ENCODE assay signal across 1 cellular context in the genomic region with DNA sequence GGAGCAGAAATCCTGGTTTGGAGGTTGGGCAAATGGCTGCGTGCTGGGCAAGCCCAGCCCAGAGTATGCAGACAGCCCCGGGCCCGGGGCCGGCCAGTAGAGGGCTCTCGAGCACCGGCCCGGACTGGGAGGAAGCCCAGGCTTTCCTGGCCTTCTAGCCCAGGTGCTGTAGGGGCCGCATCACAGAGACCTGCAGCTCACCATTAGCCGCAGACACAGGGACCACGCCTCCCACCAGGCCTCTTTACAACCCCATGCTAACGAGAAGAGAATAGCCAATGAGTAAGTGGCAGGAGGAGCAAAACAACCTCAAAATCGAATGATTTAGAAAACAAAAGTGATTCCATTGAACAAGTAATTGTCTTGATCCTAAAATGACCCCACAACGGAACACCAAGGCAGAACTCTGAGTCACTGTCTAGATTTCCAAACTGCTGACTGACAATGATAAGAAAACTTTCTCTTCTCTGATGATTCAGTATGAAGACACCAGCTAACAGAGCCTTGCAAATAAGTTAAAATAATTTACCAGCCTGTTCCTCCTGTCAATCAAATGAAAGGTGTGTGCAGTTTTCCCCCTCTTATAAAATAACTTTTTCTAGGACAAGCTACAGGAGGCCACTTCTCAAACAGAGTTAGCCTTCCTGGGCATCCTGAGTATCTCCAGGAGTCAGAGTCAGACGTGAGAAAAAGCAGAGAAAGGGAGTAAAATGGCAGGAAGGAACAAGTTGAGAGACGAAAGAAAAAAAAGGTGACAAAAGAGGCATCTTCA.
TF ChIP-seq lines count a peak whose summit lies in the region.

No MANE protein-coding gene starts in this region.

TF ChIP-seq in GM12878, 131 proteins besides CTCF, POLR2A, EP300 and RAD21 (continued from another document):
- TF ChIP-seq RUNX3 (IDR thresholded peaks at IDR 0.05; ENCODE audit: low read length): 0 out of 2 replicates have a peak, but pooled peaks have one; percentile 33
- no peak for TF ChIP-seq HDAC2 (IDR thresholded peaks at IDR 0.05)
- no peak for TF ChIP-seq CBX3 (IDR thresholded peaks at IDR 0.05; ENCODE audit: borderline replicate concordance, low read depth)
- TF ChIP-seq POLR2AphosphoS2 (IDR thresholded peaks at IDR 0.05; ENCODE audit: low read depth, low read length): no peak
- TF ChIP-seq ZNF24 (IDR thresholded peaks at IDR 0.05): no peak
- TF ChIP-seq CREM (IDR thresholded peaks at IDR 0.05; ENCODE audit: low read depth): no peak
- no peak for TF ChIP-seq MTA2 (IDR thresholded peaks at IDR 0.05; ENCODE audit: low read depth)
- no peak for TF ChIP-seq CHD4 (IDR thresholded peaks at IDR 0.05)
- no peak for TF ChIP-seq SMAD1 (IDR thresholded peaks at IDR 0.05; ENCODE audit: low read depth, partially characterized antibody)
- TF ChIP-seq ATF7 (IDR thresholded peaks at IDR 0.05; ENCODE audit: low read depth): no peak
- peak; percentile 17; the same call in 1 of the 3 replicates for TF ChIP-seq POU2F2 (IDR thresholded peaks at IDR 0.05; ENCODE audit: borderline replicate concordance, low read depth, low read length)
- TF ChIP-seq YBX1 (IDR thresholded peaks at IDR 0.05): no peak
- TF ChIP-seq FOXM1 (IDR thresholded peaks at IDR 0.05; ENCODE audit: low read depth, low read length): 0 out of 2 replicates have a peak, but pooled peaks have one; percentile 5
- no peak for TF ChIP-seq MEF2B (IDR thresholded peaks at IDR 0.05; ENCODE audit: partially characterized antibody, poor library complexity, severe bottlenecking)
- TF ChIP-seq MYB (IDR thresholded peaks at IDR 0.05; ENCODE audit: borderline replicate concordance, low read depth, low read length): no peak
- no peak for TF ChIP-seq USF2 (IDR thresholded peaks at IDR 0.05; ENCODE audit: borderline replicate concordance, low read depth, low read length)
- TF ChIP-seq, protein P1, sequence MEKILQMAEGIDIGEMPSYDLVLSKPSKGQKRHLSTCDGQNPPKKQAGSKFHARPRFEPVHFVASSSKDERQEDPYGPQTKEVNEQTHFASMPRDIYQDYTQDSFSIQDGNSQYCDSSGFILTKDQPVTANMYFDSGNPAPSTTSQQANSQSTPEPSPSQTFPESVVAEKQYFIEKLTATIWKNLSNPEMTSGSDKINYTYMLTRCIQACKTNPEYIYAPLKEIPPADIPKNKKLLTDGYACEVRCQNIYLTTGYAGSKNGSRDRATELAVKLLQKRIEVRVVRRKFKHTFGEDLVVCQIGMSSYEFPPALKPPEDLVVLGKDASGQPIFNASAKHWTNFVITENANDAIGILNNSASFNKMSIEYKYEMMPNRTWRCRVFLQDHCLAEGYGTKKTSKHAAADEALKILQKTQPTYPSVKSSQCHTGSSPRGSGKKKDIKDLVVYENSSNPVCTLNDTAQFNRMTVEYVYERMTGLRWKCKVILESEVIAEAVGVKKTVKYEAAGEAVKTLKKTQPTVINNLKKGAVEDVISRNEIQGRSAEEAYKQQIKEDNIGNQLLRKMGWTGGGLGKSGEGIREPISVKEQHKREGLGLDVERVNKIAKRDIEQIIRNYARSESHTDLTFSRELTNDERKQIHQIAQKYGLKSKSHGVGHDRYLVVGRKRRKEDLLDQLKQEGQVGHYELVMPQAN (conservative IDR thresholded peaks at IDR 0.05): no peak
- no peak for TF ChIP-seq CBX5 (IDR thresholded peaks at IDR 0.05; ENCODE audit: low read depth)
- no peak for TF ChIP-seq NFIC (IDR thresholded peaks at IDR 0.05; ENCODE audit: low read depth, low read length)
- no peak for TF ChIP-seq STAT1 (conservative IDR thresholded peaks at IDR 0.05)
- no peak for TF ChIP-seq MXI1 (IDR thresholded peaks at IDR 0.05; ENCODE audit: low read depth, low read length)
- peak in 1 of 2 experiments; percentile 34; a peak in 1 of 4 replicates for TF ChIP-seq BHLHE40 (IDR thresholded peaks at IDR 0.05; ENCODE audit: borderline replicate concordance in 1 of 2, low read depth in 2 of 2, low read length in 1 of 2)
- TF ChIP-seq CHD2 (IDR thresholded peaks at IDR 0.05; ENCODE audit: borderline replicate concordance, low read depth, low read length): no peak
- TF ChIP-seq MAX (IDR thresholded peaks at IDR 0.05; ENCODE audit: low read depth, low read length): no peak
- TF ChIP-seq, protein P2, sequence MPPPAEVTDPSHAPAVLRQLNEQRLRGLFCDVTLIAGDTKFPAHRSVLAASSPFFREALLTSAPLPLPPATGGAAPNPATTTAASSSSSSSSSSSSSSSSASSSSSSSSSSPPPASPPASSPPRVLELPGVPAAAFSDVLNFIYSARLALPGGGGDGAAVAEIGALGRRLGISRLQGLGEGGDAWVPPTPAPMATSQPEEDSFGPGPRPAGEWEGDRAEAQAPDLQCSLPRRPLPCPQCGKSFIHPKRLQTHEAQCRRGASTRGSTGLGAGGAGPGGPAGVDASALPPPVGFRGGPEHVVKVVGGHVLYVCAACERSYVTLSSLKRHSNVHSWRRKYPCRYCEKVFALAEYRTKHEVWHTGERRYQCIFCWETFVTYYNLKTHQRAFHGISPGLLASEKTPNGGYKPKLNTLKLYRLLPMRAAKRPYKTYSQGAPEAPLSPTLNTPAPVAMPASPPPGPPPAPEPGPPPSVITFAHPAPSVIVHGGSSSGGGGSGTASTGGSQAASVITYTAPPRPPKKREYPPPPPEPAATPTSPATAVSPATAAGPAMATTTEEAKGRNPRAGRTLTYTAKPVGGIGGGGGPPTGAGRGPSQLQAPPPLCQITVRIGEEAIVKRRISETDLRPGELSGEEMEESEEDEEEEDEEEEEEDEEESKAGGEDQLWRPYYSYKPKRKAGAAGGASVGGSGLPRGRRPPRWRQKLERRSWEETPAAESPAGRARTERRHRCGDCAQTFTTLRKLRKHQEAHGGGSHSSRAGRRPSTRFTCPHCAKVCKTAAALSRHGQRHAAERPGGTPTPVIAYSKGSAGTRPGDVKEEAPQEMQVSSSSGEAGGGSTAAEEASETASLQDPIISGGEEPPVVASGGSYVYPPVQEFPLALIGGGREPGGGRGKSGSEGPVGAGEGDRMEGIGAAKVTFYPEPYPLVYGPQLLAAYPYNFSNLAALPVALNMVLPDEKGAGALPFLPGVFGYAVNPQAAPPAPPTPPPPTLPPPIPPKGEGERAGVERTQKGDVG (CRISPR knock-in tag; IDR thresholded peaks at IDR 0.05): no peak
- TF ChIP-seq JUNB (IDR thresholded peaks at IDR 0.05): no peak
- TF ChIP-seq CUX1 (IDR thresholded peaks at IDR 0.05; ENCODE audit: insufficient replicate concordance, low read depth, low read length): no peak
- 0 out of 2 replicates have a peak, but pooled peaks have one; percentile 35 for TF ChIP-seq TBL1XR1 (IDR thresholded peaks at IDR 0.05; ENCODE audit: low read depth, low read length)
- TF ChIP-seq RB1 (IDR thresholded peaks at IDR 0.05; ENCODE audit: borderline replicate concordance): peak; percentile 63; the same call in 1 of the 2 replicates
